Comparison of ENCODE assay signal across 8 cellular contexts in genomic region chr2:46954951-46955571, GRCh38. TPM values are rescaled to one million over a fixed set of nuclear protein-coding genes. Genes with fewer than 3 reads are reported as not detected.
DNase-seq lines count a peak whose midpoint lies in the region; ATAC-seq and TF ChIP-seq lines count a peak whose summit lies in the region.

No MANE protein-coding gene starts in this region.

- no peak overlapping the region for H3K4me3 Mint-ChIP-seq in effector memory CD8-positive, alpha-beta T cell

- no peaks in the 10 kb centered on the region for H3K9me3 Mint-ChIP-seq in effector memory CD8-positive, alpha-beta T cell

- H3K27ac Mint-ChIP-seq in effector memory CD8-positive, alpha-beta T cell = peak overlapping the region; percentile 85 to 86

- in situ Hi-C loops in ACHN (cut with HindIII; ENCODE audit: low pct_ligation_motif_present, low pct_unique_long_range_greater_than_20kb, low sequenced_read_pairs) = no loop called here

- H3K27me3 Mint-ChIP-seq in effector memory CD8-positive, alpha-beta T cell = no peaks in the 10 kb centered on the region

- H3K4me3 ChIP-seq in muscle layer of duodenum (ENCODE audit: low read depth in 1 of 2, low read length in 2 of 2) = no peak overlapping the region
- H3K4me3 ChIP-seq in H7 (ENCODE audit: insufficient read depth, low read depth, low read length) = no peak overlapping the region

- H3K36me3 ChIP-seq in muscle layer of duodenum (ENCODE audit: control insufficient read depth in 1 of 2, insufficient read depth in 2 of 2, low read length in 2 of 2) (peaks cover 52 to 62% of the 10 kb centered on the region in 2 donors), H7 (replicated peaks; ENCODE audit: control insufficient read depth, insufficient read depth, low read length) (peaks cover 6% of the 10 kb centered on the region; the same call in 1 of the 2 replicates)

- peaks cover 6 to 10% of the 10 kb centered on the region in 2 donors for H3K4me1 ChIP-seq in muscle layer of duodenum (ENCODE audit: control insufficient read depth in 1 of 2, insufficient read depth in 2 of 2, low read length in 2 of 2)

- no peak for TF ChIP-seq CTCF in GM10266 (IDR thresholded peaks at IDR 0.05; ENCODE audit: control insufficient read depth, insufficient read depth, low read depth, missing control alignments)

- H3K27ac ChIP-seq in muscle layer of duodenum (ENCODE audit: low read length) = peak overlapping the region; percentile 57

- peaks cover 19 to 23% of the 10 kb centered on the region in 2 donors for H3K4me1 Mint-ChIP-seq in effector memory CD8-positive, alpha-beta T cell (ENCODE audit: low read depth in 2 of 2)

- no peak for ATAC-seq in effector memory CD8-positive, alpha-beta T cell (replicated peaks)

- H3K27me3 ChIP-seq in muscle layer of duodenum (ENCODE audit: low read depth, low read length) (no peaks in the 10 kb centered on the region), H7 (ENCODE audit: control insufficient read depth, insufficient read depth, low read length) (no peaks in the 10 kb centered on the region)

- DNase-seq in ACHN (peak; percentile 98), M059J (ENCODE audit: low read depth) (peak; percentile 97), H7 (no peak), NCI-H345 (lab: John Stamatoyannopoulos, UW) (no peak), GM10266 (ENCODE audit: extremely low spot score) (no peak)
- no peak for DNase-seq in effector memory CD8-positive, alpha-beta T cell
- DNase-seq in activated CD4-positive, CD25-positive, alpha-beta regulatory T cell (lab: John Stamatoyannopoulos, UW) = no peak

- H3K36me3 Mint-ChIP-seq in effector memory CD8-positive, alpha-beta T cell (ENCODE audit: insufficient read depth) = peaks cover 62% of the 10 kb centered on the region

- no peaks in the 10 kb centered on the region for H3K9me3 ChIP-seq in muscle layer of duodenum (ENCODE audit: control insufficient read depth in 1 of 2, low read length in 2 of 2)

RNA-seq across cellular contexts. Expression of gene TTC7A, which starts 14.0 kb away (rescaled TPM):
- 9.1 and 13.0 TPM in 2 replicates for total RNA-seq in M059J (2014; rRNA removed; shearing (Covaris generic))
- 14.5 and 17.4 TPM in 2 replicates for total RNA-seq in H7 (2014; rRNA removed; shearing (Covaris generic))

RNA-seq across cellular contexts. Expression of gene MCFD2, which starts 39.5 kb away (rescaled TPM):
- 199 and 365 TPM in 2 replicates for total RNA-seq in M059J (2014; rRNA removed; shearing (Covaris generic))
- 65.5 and 76.3 TPM in 2 replicates for total RNA-seq in H7 (2014; rRNA removed; shearing (Covaris generic))

Comparison
In these comparisons a context has a peak if more than half of its experiments do, and no peak if none do; other contexts are left out.
1. DNase-seq: peak in ACHN (single experiment) and M059J (single experiment); none in effector memory CD8-positive, alpha-beta T cell (0 of 3), activated CD4-positive, CD25-positive, alpha-beta regulatory T cell (0 of 4), H7 (single experiment), NCI-H345 (single experiment) and GM10266 (single experiment).